In genomic region chr5:108726446-108727091, GRCh38 we compare ENCODE assay signal across 11 cellular contexts. TPM values are rescaled to one million over a fixed set of nuclear protein-coding genes. Genes with fewer than 3 reads are reported as not detected.
DNase-seq lines count a peak whose midpoint lies in the region; ATAC-seq, FAIRE-seq and TF ChIP-seq lines count a peak whose summit lies in the region.
"Had no signal": no experiment of that assay in that cellular context is flagged by ENCODE, and none has a peak within 500 bp of the region (broad histone marks: within the 10 kb centered on the region; RNA-seq: fewer than 3 reads in every experiment).

No MANE protein-coding gene starts in this region.

- ATAC-seq in CD8-positive, alpha-beta T cell: no peak
- no peak for ATAC-seq in GM19328 (IDR thresholded peaks at IDR 0.05; ENCODE audit: unreplicated experiment)

- intact Hi-C loops in CD8-positive, alpha-beta T cell (cut with DNase I, micrococcal nuclease): loop anchor here (5.0 kb wide), 3 partner anchors 101 to 686 kb away; partner anchors contain the start of gene FBXL17 (in 1 of the 2)

- no peaks in the 10 kb centered on the region for H3K9me3 ChIP-seq in CD8-positive, alpha-beta T cell (ENCODE audit: low read length)

- TF ChIP-seq CTCF in CD8-positive, alpha-beta T cell (IDR thresholded peaks at IDR 0.05): no peak
- no peak for TF ChIP-seq CTCF in nephron (IDR thresholded peaks at IDR 0.05; ENCODE audit: unreplicated experiment in 3 of 3)

- peak overlapping the region; percentile 53 for H3K27ac Mint-ChIP-seq in CD8-positive, alpha-beta T cell
- peak overlapping the region; percentile 97 to 99 (median 97) for H3K27ac Mint-ChIP-seq in nephron

- H3K4me3 Mint-ChIP-seq in CD8-positive, alpha-beta T cell: peak overlapping the region; percentile 90
- H3K4me3 Mint-ChIP-seq in nephron: peak overlapping the region; percentile 81 to 95 (median 93)

- POLR2A ChIA-PET in CD8-positive, alpha-beta T cell (lab: Charles Lee): no interaction called here

- peaks cover 6% of the 10 kb centered on the region for H3K4me1 ChIP-seq in CD8-positive, alpha-beta T cell (ENCODE audit: insufficient read depth, low read length)

- H3K9me3 Mint-ChIP-seq in CD8-positive, alpha-beta T cell: no peaks in the 10 kb centered on the region
- H3K9me3 Mint-ChIP-seq in nephron: no peaks in the 10 kb centered on the region

- peaks cover 15% of the 10 kb centered on the region for H3K27me3 Mint-ChIP-seq in CD8-positive, alpha-beta T cell (ENCODE audit: low read depth)
- H3K27me3 Mint-ChIP-seq in nephron (ENCODE audit: low read depth): no peaks in the 10 kb centered on the region

- peaks cover 6% of the 10 kb centered on the region for H3K36me3 Mint-ChIP-seq in CD8-positive, alpha-beta T cell
- H3K36me3 Mint-ChIP-seq in nephron (ENCODE audit: low read depth): no peaks in the 10 kb centered on the region

- no peak for DNase-seq in CD8-positive, alpha-beta T cell
- DNase-seq in LHCN-M2 (ENCODE audit: low read depth) (peak; percentile 22), NCI-H1048 (lab: John Stamatoyannopoulos, UW) (no peak), GM19239 (ENCODE audit: insufficient read length, low spot score) (no peak), D341Med (ENCODE audit: low spot score) (no peak)
- DNase-seq: NCI-H187; stimulated activated CD4-positive, alpha-beta T cell treated with anti-CD3 and anti-CD28 coated beads, Interleukin-1b, Interleukin-23, amount 100 ng/mL, for 48 hours had no signal

- no peaks in the 10 kb centered on the region for H3K27me3 ChIP-seq in CD8-positive, alpha-beta T cell (ENCODE audit: insufficient read depth, low read length)

- H3K36me3 ChIP-seq in CD8-positive, alpha-beta T cell (ENCODE audit: insufficient read depth, low read length): no peaks in the 10 kb centered on the region

- H3K27ac ChIP-seq in CD8-positive, alpha-beta T cell (ENCODE audit: low read depth, low read length): no peak overlapping the region
- peak overlapping the region; percentile 56 for H3K27ac ChIP-seq in cingulate gyrus (ENCODE audit: low read depth, low read length)

- CTCF ChIA-PET in CD8-positive, alpha-beta T cell (lab: Charles Lee): no interaction called here

- no peak overlapping the region for H3K4me3 ChIP-seq in CD8-positive, alpha-beta T cell (ENCODE audit: low read depth, low read length)

- H3K4me1 Mint-ChIP-seq in CD8-positive, alpha-beta T cell (ENCODE audit: low read depth): peaks cover 24% of the 10 kb centered on the region
- peaks cover 26% of the 10 kb centered on the region for H3K4me1 Mint-ChIP-seq in nephron

- FAIRE-seq in GM19239 (lab: Jason Lieb, UNC): no peak
- FAIRE-seq: G401.6 had no signal

RNA-seq across cellular contexts. Expression of gene FER, which starts 21.1 kb away (rescaled TPM):
- total RNA-seq in CD8-positive, alpha-beta T cell: 10 to 100 TPM; 12.3 to 15.9 TPM
- 11.8 and 14.2 TPM in 2 replicates for total RNA-seq in LHCN-M2 (2014; rRNA removed)
- 3.0 TPM for polyA plus RNA-seq in LHCN-M2 (2012)
